Comparison of ENCODE assay signal across 13 cellular contexts in genomic region chr10:23100331-23101030, GRCh38. TPM values are rescaled to one million over a fixed set of nuclear protein-coding genes. Genes with fewer than 3 reads are reported as not detected.
A peak's percentile ranks its signal among the peaks of the same experiment; 100 is the strongest.
DNase-seq lines count a peak whose midpoint lies in the region; ATAC-seq and TF ChIP-seq lines count a peak whose summit lies in the region.
"Had no signal": no experiment of that assay in that cellular context is flagged by ENCODE, and none has a peak within 500 bp of the region (broad histone marks: within the 10 kb centered on the region; RNA-seq: fewer than 3 reads in every experiment).

No MANE protein-coding gene starts in this region.

- H3K27me3 Mint-ChIP-seq in T-helper 1 cell treated with Interleukin-12 subunit alpha and Interleukin-12 subunit beta and Interleukin-4 antibody, amounts not matched to agents 30 μg/mL and 1 μg/mL, for 36 hours (ENCODE audit: low read depth) = no peaks in the 10 kb centered on the region
- H3K27me3 Mint-ChIP-seq in activated T-helper 17 cell treated with anti-CD3 and anti-CD28 coated beads, Interleukin-2, amount 50 U/mL, for 72 hours = no peaks in the 10 kb centered on the region
- H3K27me3 Mint-ChIP-seq in naive thymus-derived CD4-positive, alpha-beta T cell = no peaks in the 10 kb centered on the region

- H3K36me3 Mint-ChIP-seq in T-helper 1 cell treated with Interleukin-12 subunit alpha and Interleukin-12 subunit beta and Interleukin-4 antibody, amounts not matched to agents 30 μg/mL and 1 μg/mL, for 36 hours (ENCODE audit: low read depth) = peaks cover 18% of the 10 kb centered on the region
- H3K36me3 Mint-ChIP-seq in activated T-helper 17 cell treated with anti-CD3 and anti-CD28 coated beads, Interleukin-2, amount 50 U/mL, for 72 hours (ENCODE audit: low read depth) = peaks cover 15% of the 10 kb centered on the region
- H3K36me3 Mint-ChIP-seq in naive thymus-derived CD4-positive, alpha-beta T cell = peaks cover 13 to 41% (median 31%) of the 10 kb centered on the region in 5 donors

- peaks cover 0 to 13% (median 0%) of the 10 kb centered on the region in 3 experiments for H3K36me3 ChIP-seq in naive thymus-derived CD4-positive, alpha-beta T cell (ENCODE audit: control insufficient read depth in 2 of 3, insufficient read depth in 3 of 3, low read length in 3 of 3)
- H3K36me3 ChIP-seq in tibial artery (peaks cover 12 to 15% (median 14%) of the 10 kb centered on the region in 3 donors), MG63 (no peaks in the 10 kb centered on the region)

- POLR2A ChIA-PET in naive thymus-derived CD4-positive, alpha-beta T cell (lab: Charles Lee) = no interaction called here

- H3K4me1 Mint-ChIP-seq in T-helper 1 cell treated with Interleukin-12 subunit alpha and Interleukin-12 subunit beta and Interleukin-4 antibody, amounts not matched to agents 30 μg/mL and 1 μg/mL, for 36 hours (ENCODE audit: low read depth) = peaks cover 37% of the 10 kb centered on the region
- peaks cover 20% of the 10 kb centered on the region for H3K4me1 Mint-ChIP-seq in activated T-helper 17 cell treated with anti-CD3 and anti-CD28 coated beads, Interleukin-2, amount 50 U/mL, for 72 hours
- peaks cover 32 to 54% (median 48%) of the 10 kb centered on the region in 7 donors for H3K4me1 Mint-ChIP-seq in naive thymus-derived CD4-positive, alpha-beta T cell

- intact Hi-C loops in naive thymus-derived CD4-positive, alpha-beta T cell (cut with micrococcal nuclease) = no loop called here
- intact Hi-C loops in tibial artery (cut with DNase I; ENCODE audit: low total_unique reads) = no loop called here

- H3K4me3 ChIP-seq in naive thymus-derived CD4-positive, alpha-beta T cell (ENCODE audit: low read length) = no peak overlapping the region
- no peak overlapping the region for H3K4me3 ChIP-seq in tibial artery
- H3K4me3 ChIP-seq in MG63 = no peak overlapping the region
- H3K4me3 ChIP-seq: SJCRH30 had no signal

- no peak for TF ChIP-seq CTCF in tibial artery (IDR thresholded peaks at IDR 0.05)

- ATAC-seq in activated T-helper 17 cell treated with anti-CD3 and anti-CD28 coated beads, Interleukin-2, amount 50 U/mL, for 72 hours (replicated peaks) = no peak
- no peak for ATAC-seq in naive thymus-derived CD4-positive, alpha-beta T cell

- peak overlapping the region; percentile 6 for H3K27ac Mint-ChIP-seq in T-helper 1 cell treated with Interleukin-12 subunit alpha and Interleukin-12 subunit beta and Interleukin-4 antibody, amounts not matched to agents 30 μg/mL and 1 μg/mL, for 36 hours
- no peak overlapping the region for H3K27ac Mint-ChIP-seq in activated T-helper 17 cell treated with anti-CD3 and anti-CD28 coated beads, Interleukin-2, amount 50 U/mL, for 72 hours
- peak overlapping the region in 6 of 9 donors; percentile 3 to 85 (median 52) for H3K27ac Mint-ChIP-seq in naive thymus-derived CD4-positive, alpha-beta T cell
- H3K27ac Mint-ChIP-seq: CD8-positive, alpha-beta memory T cell; HFFc6 had no signal

- peaks cover 13 to 22% of the 10 kb centered on the region in 2 donors for H3K4me1 ChIP-seq in naive thymus-derived CD4-positive, alpha-beta T cell (ENCODE audit: control insufficient read depth in 2 of 2, insufficient read depth in 2 of 2, low read length in 2 of 2)
- peaks cover 6 to 23% (median 13%) of the 10 kb centered on the region in 4 donors for H3K4me1 ChIP-seq in tibial artery

- no peaks in the 10 kb centered on the region for H3K27me3 ChIP-seq in naive thymus-derived CD4-positive, alpha-beta T cell (ENCODE audit: control insufficient read depth in 2 of 2, insufficient read depth in 2 of 2, low read length in 2 of 2)
- H3K27me3 ChIP-seq in tibial artery (no peaks in the 10 kb centered on the region), MG63 (no peaks in the 10 kb centered on the region)
- H3K27me3 ChIP-seq: SJCRH30 had no signal

- DNase-seq in T-helper 1 cell (no peak), EH (ENCODE audit: low read depth) (peak; percentile 15), tibial artery (no peak), MG63 (no peak)
- DNase-seq in naive thymus-derived CD4-positive, alpha-beta T cell = no peak
- DNase-seq in effector CD4-positive, alpha-beta T cell = no peak
- DNase-seq: CD8-positive, alpha-beta memory T cell; HFFc6; midbrain; NCI-H446 treated with DMSO at 0.1 percent for 48 hours had no signal

- no peak overlapping the region for H3K27ac ChIP-seq in naive thymus-derived CD4-positive, alpha-beta T cell (ENCODE audit: low read depth, low read length)
- no peak overlapping the region for H3K27ac ChIP-seq in tibial artery
- H3K27ac ChIP-seq: SJCRH30 had no signal

- no peak overlapping the region for H3K4me3 Mint-ChIP-seq in T-helper 1 cell treated with Interleukin-12 subunit alpha and Interleukin-12 subunit beta and Interleukin-4 antibody, amounts not matched to agents 30 μg/mL and 1 μg/mL, for 36 hours
- peak overlapping the region; percentile 1 for H3K4me3 Mint-ChIP-seq in activated T-helper 17 cell treated with anti-CD3 and anti-CD28 coated beads, Interleukin-2, amount 50 U/mL, for 72 hours
- H3K4me3 Mint-ChIP-seq in naive thymus-derived CD4-positive, alpha-beta T cell = peak overlapping the region in 5 of 10 donors; percentile 8 to 63 (median 33)
- H3K4me3 Mint-ChIP-seq: CD8-positive, alpha-beta memory T cell; HFFc6 had no signal

- peaks cover 4% of the 10 kb centered on the region for H3K9me3 Mint-ChIP-seq in T-helper 1 cell treated with Interleukin-12 subunit alpha and Interleukin-12 subunit beta and Interleukin-4 antibody, amounts not matched to agents 30 μg/mL and 1 μg/mL, for 36 hours
- no peaks in the 10 kb centered on the region for H3K9me3 Mint-ChIP-seq in activated T-helper 17 cell treated with anti-CD3 and anti-CD28 coated beads, Interleukin-2, amount 50 U/mL, for 72 hours
- H3K9me3 Mint-ChIP-seq in naive thymus-derived CD4-positive, alpha-beta T cell = peaks cover 0 to 14% (median 0%) of the 10 kb centered on the region in 11 donors
- H3K9me3 Mint-ChIP-seq: CD8-positive, alpha-beta memory T cell; HFFc6 had no signal

- CTCF ChIA-PET in naive thymus-derived CD4-positive, alpha-beta T cell (lab: Charles Lee) = interaction anchor here (0.7 kb wide), 1 partner anchor 8 kb away, joined by 3 read pairs; no protein-coding TSS in a partner anchor

- H3K9me3 ChIP-seq in naive thymus-derived CD4-positive, alpha-beta T cell (ENCODE audit: control insufficient read depth in 2 of 3, low read length in 3 of 3) = no peaks in the 10 kb centered on the region
- H3K9me3 ChIP-seq in tibial artery (peaks cover 0 to 6% (median 0%) of the 10 kb centered on the region in 3 donors), MG63 (no peaks in the 10 kb centered on the region)

RNA-seq across cellular contexts. Expression of gene MSRB2, which starts 5.1 kb away (rescaled TPM):
- 10 to 100 TPM in 1 of 2 donors, 1 to 10 TPM in 1; 6.0 to 14.2 TPM for total RNA-seq in activated T-helper 17 cell treated with anti-CD3 and anti-CD28 coated beads, Interleukin-2, amount 50 U/mL, for 72 hours
- 10 to 100 TPM in 1 of 5 experiments, 1 to 10 TPM in 4; 4.7 to 11.9 (median 9.0) TPM for total RNA-seq in naive thymus-derived CD4-positive, alpha-beta T cell
- polyA plus RNA-seq in naive thymus-derived CD4-positive, alpha-beta T cell = 10 to 100 TPM; 13.1 to 16.9 TPM
- total RNA-seq in MG63 (2014; rRNA removed; shearing (Covaris generic); ENCODE audit: low replicate concordance) = 18.6 and 26.3 TPM in 2 replicates
